Comparison of ENCODE assay signal across 20 cellular contexts in the genomic region with DNA sequence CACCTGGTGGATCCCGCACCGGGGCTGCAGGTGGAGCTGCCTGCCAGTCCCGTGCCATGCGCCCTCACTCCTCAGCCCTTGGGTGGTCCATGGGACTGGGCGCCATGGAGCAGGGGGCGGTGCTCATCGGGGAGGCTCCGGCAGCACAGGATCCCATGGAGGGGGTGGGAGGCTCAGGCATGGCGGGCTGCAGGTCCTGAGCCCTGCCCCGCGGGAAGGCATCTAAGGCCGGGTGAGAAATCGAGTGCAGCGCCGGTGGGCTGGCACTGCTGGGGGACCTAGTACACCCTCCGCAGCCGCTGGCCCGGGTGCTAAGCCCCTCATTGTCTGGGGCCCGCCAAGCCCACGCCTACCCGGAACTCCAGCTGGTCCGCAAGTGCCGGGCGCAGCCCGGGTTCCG. TPM values are rescaled to one million over a fixed set of nuclear protein-coding genes. Genes with fewer than 3 reads are reported as not detected.
"Had no signal": no experiment of that assay in that cellular context is flagged by ENCODE, and none has a peak within 500 bp of the region (broad histone marks: within the 10 kb centered on the region; RNA-seq: fewer than 3 reads in every experiment).

No MANE protein-coding gene starts in this region.

RNA-seq across cellular contexts. Expression of a gene that starts 13.6 kb away (rescaled TPM):
- total RNA-seq: activated naive CD8-positive, alpha-beta T cell treated with anti-CD3 and anti-CD28 coated beads, Interleukin-2, amount 10 ng/mL, durations not matched to agents 7 days and 5 days; activated T-helper 1 cell treated with anti-CD3 and anti-CD28 coated beads, Interleukin-12 subunit alpha, Interleukin-12 subunit beta, Interleukin-2, Interleukin-4 antibody, amounts not matched to agents 30 ng/mL and 10 ng/mL and 1 ng/mL, durations not matched to agents 14 hours and 24 hours and 36 hours; activated T-helper 17 cell treated with anti-CD3 and anti-CD28 coated beads, Interleukin-2, amount 50 U/mL, for 72 hours; activated T-helper 2 cell treated with anti-CD3 and anti-CD28 coated beads, Interferon-gamma antibody, Interleukin-2, Interleukin-4, amounts not matched to agents 10 μg/mL and 5 μg/mL and 100 μg/mL, durations not matched to agents 14 hours and 24 hours and 36 hours; ascending aorta; astrocyte; bronchial epithelial cell; cardiac muscle cell; cerebellum; chondrocyte had no signal
- polyA plus RNA-seq: cardiac muscle cell had no signal

RNA-seq across cellular contexts. Expression of a gene that starts 35.3 kb away (rescaled TPM):
- total RNA-seq: activated naive CD4-positive, alpha-beta T cell treated with anti-CD3 and anti-CD28 coated beads for 36 hours; activated naive CD4-positive, alpha-beta T cell treated with anti-CD3 and anti-CD28 coated beads, Interleukin-2, amount 50 U/mL, for 72 hours; activated naive CD8-positive, alpha-beta T cell treated with anti-CD3 and anti-CD28 coated beads for 36 hours; activated naive CD8-positive, alpha-beta T cell treated with anti-CD3 and anti-CD28 coated beads, Interleukin-2, amount 10 ng/mL, durations not matched to agents 7 days and 5 days; activated T-cell treated with anti-CD3 and anti-CD28 coated beads, Interleukin-2, amount 50 U/mL, for 4 hours; activated T-cell treated with anti-CD3 and anti-CD28 coated beads, Interleukin-2, amount 50 U/mL, for 72 hours; activated T-helper 1 cell treated with anti-CD3 and anti-CD28 coated beads, Interleukin-12 subunit alpha, Interleukin-12 subunit beta, Interleukin-2, Interleukin-4 antibody, amounts not matched to agents 30 ng/mL and 10 ng/mL and 1 ng/mL, durations not matched to agents 14 hours and 24 hours and 36 hours; activated T-helper 17 cell treated with anti-CD3 and anti-CD28 coated beads, Interleukin-2, amount 50 U/mL, for 72 hours; activated T-helper 2 cell treated with anti-CD3 and anti-CD28 coated beads, Interferon-gamma antibody, Interleukin-2, Interleukin-4, amounts not matched to agents 10 μg/mL and 5 μg/mL and 100 μg/mL, durations not matched to agents 14 hours and 24 hours and 36 hours; aorta; ascending aorta; astrocyte; body of pancreas; breast epithelium; bronchial epithelial cell; cardiac muscle cell; cardiac septum; cerebellum; chondrocyte had no signal
- polyA plus RNA-seq: adipose tissue, cardiac muscle cell had no signal

RNA-seq across cellular contexts. Expression of a gene that starts 59.4 kb away (rescaled TPM):
- total RNA-seq: activated naive CD4-positive, alpha-beta T cell treated with anti-CD3 and anti-CD28 coated beads for 36 hours; activated naive CD4-positive, alpha-beta T cell treated with anti-CD3 and anti-CD28 coated beads, Interleukin-2, amount 50 U/mL, for 72 hours; activated naive CD8-positive, alpha-beta T cell treated with anti-CD3 and anti-CD28 coated beads, Interleukin-2, amount 10 ng/mL, durations not matched to agents 7 days and 5 days; activated T-cell treated with anti-CD3 and anti-CD28 coated beads, Interleukin-2, amount 50 U/mL, for 4 hours; activated T-helper 1 cell treated with anti-CD3 and anti-CD28 coated beads, Interleukin-12 subunit alpha, Interleukin-12 subunit beta, Interleukin-2, Interleukin-4 antibody, amounts not matched to agents 30 ng/mL and 10 ng/mL and 1 ng/mL, durations not matched to agents 14 hours and 24 hours and 36 hours; ascending aorta; bronchial epithelial cell; cardiac septum; chondrocyte had no signal
